ENCODE assay signal across 8 cellular contexts in the genomic region with DNA sequence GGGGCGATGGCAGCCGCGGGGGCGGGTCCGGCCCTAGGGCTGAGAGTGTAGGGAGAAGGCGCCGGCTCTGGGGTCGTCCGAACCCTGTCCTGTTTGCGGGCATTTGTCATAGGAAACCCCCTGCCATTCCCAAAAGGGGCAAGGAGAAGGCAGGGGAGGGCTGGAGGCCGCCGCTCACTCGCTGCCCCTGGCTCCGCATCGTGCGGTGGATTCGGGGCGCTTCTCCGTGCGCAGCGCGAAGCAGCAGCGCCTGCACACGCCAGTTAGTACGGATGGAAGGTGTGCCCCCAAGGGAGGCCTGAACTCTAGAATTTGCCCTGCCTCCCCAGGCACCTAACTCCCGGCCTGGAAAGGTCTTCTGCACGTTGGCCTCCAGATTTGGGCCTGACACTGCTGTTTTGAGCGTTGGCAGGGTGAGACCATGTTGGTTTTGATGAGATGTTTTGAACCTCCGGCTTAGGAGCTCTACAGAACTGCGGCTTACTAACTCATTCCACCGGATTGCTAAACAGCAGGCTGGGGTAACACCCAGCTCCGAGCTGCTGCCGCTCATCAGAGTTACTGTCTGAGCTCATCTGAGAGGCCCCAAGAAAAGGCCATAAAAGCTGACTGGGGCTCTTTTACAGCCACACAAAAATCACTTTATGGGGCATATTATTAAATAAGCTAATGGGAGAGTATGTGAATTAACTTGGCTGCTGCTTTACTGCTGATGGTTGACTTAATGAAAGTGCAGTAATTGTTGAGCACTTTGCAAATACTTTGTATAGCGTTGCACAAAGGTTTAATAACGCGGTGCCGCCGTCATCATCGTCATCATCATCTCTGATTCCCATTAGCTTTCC. TPM values are rescaled to one million over a fixed set of nuclear protein-coding genes. Genes with fewer than 3 reads are reported as not detected.
DNase-seq lines count a peak whose midpoint lies in the region; ATAC-seq, FAIRE-seq and TF ChIP-seq lines count a peak whose summit lies in the region.

No MANE protein-coding gene starts in this region.

- no peaks in the 10 kb centered on the region for H3K9me3 ChIP-seq in K562 (replicated peaks; ENCODE audit: control insufficient read depth, insufficient read depth, low read depth, low read length)
- H3K9me3 ChIP-seq in small intestine (ENCODE audit: control insufficient read depth, low read depth): no peaks in the 10 kb centered on the region

- H3K27ac ChIP-seq in K562 (ENCODE audit: extremely low read depth, low read depth, low read length) (no peak overlapping the region), small intestine (ENCODE audit: low read depth in 1 of 2, low read length in 1 of 2) (peak overlapping the region in 1 of 2 donors; percentile 17)

- FAIRE-seq in K562 (lab: Jason Lieb, UNC) (no peak), small intestine (lab: Jason Lieb, UNC) (no peak)

- no peak for TF ChIP-seq POLR2A in K562 (conservative IDR thresholded peaks at IDR 0.05)

- no peaks in the 10 kb centered on the region for H3K79me2 ChIP-seq in K562 (ENCODE audit: control insufficient read depth, insufficient read depth, low read length)

- CTCF ChIA-PET in K562 (lab: Yijun Ruan, JAX; ENCODE audit: low intra/inter-chr PET ratio): no interaction called here

- no peaks in the 10 kb centered on the region for H3K9me1 ChIP-seq in K562 (ENCODE audit: control insufficient read depth, insufficient read depth, low read length)

- POLR2A ChIA-PET in K562 (lab: Yijun Ruan, JAX): interaction anchor here (0.7 to 2.2 kb wide), 2 partner anchors 10 to 747 kb away, joined by 3 to 11 read pairs; no protein-coding TSS in a partner anchor

- DNase-seq in DMS79 treated with DMSO at 0.1 percent for 48 hours (lab: John Stamatoyannopoulos, UW) (peak; percentile 19), DMS79 (lab: John Stamatoyannopoulos, UW) (no peak), RKO (ENCODE audit: low spot score) (peak; percentile 74), K562 (ENCODE audit: extremely low read depth in 1 of 4, low spot score in 3 of 4) (no peak), iPS-NIHi7 (ENCODE audit: extremely low spot score) (peak; percentile 37), small intestine (peak; percentile 35)
- DNase-seq in central memory CD4-positive, alpha-beta T cell: no peak

- H3K27me3 ChIP-seq in K562 (ENCODE audit: control insufficient read depth in 2 of 2, insufficient read depth in 2 of 2, low read length in 2 of 2): peaks cover 59 to 75% of the 10 kb centered on the region in 2 experiments
- no peaks in the 10 kb centered on the region for H3K27me3 ChIP-seq in small intestine (ENCODE audit: control insufficient read depth in 2 of 2, insufficient read depth in 2 of 2, low read length in 2 of 2)

- TF ChIP-seq RAD21 in K562 (CRISPR knock-in tag; conservative IDR thresholded peaks at IDR 0.05 in 1 of 2, IDR thresholded peaks at IDR 0.05 in 1 of 2): no peak

- intact Hi-C loops in K562 (cut with micrococcal nuclease): no loop called here

- no peaks in the 10 kb centered on the region for H3K36me3 ChIP-seq in K562 (ENCODE audit: control insufficient read depth, insufficient read depth, low read length)
- no peaks in the 10 kb centered on the region for H3K36me3 ChIP-seq in small intestine (ENCODE audit: control insufficient read depth in 2 of 2, insufficient read depth in 2 of 2, low read length in 2 of 2)

- H3K4me2 ChIP-seq in K562 (ENCODE audit: insufficient read depth, low read length): peak overlapping the region; percentile 13; the same call in 1 of the 2 replicates

- 0 out of 2 replicates have a peak, but pooled peaks cover 5% of the 10 kb centered on the region for H4K20me1 ChIP-seq in K562 (replicated peaks; ENCODE audit: control insufficient read depth, insufficient read depth, low read length)

- H3K4me1 ChIP-seq in K562 (replicated peaks in 1 of 2; ENCODE audit: control insufficient read depth in 2 of 2, insufficient read depth in 2 of 2, low read length in 2 of 2): peaks cover 0 to 15% of the 10 kb centered on the region in 2 experiments; a peak in 2 of 5 replicates
- peaks cover 0 to 5% of the 10 kb centered on the region in 2 donors for H3K4me1 ChIP-seq in small intestine (ENCODE audit: control insufficient read depth in 2 of 2, insufficient read depth in 1 of 2, low read depth in 1 of 2, low read length in 1 of 2)

- ATAC-seq in HG02763 (IDR thresholded peaks at IDR 0.05; ENCODE audit: unreplicated experiment) (peak; percentile 21), K562 (no peak)

- H3K4me3 ChIP-seq in K562: peak overlapping the region; percentile 38
- peak overlapping the region; percentile 69 to 82 for H3K4me3 ChIP-seq in small intestine (ENCODE audit: low read depth in 1 of 2, low read length in 2 of 2)

- H3K9ac ChIP-seq in K562 (ENCODE audit: insufficient read depth in 1 of 2, low read depth in 2 of 2, low read length in 2 of 2): no peak overlapping the region; a peak in 1 of 4 replicates

- WGBS in K562 (ENCODE audit: insufficient coverage, low coverage, missing lambda C conversion rate): 43% methylated on average over 31 of the region's 39 CpGs
- WGBS in small intestine, 3 donors: 4 to 15% (median 13%) methylated on average over 31 to 39 of the region's 39 CpGs

- in situ Hi-C loops in K562 (cut with MboI): no loop called here

- BruUV-seq in K562 (replicated peaks; lab: Mats Ljungman, UMichigan): no TSS peak

- no peak overlapping the region for H2AFZ ChIP-seq in K562 (ENCODE audit: low read depth, low read length)

- TF ChIP-seq EP300 in K562 (IDR thresholded peaks at IDR 0.05; ENCODE audit: low read length): no peak

- TF ChIP-seq CTCF in K562 (IDR thresholded peaks at IDR 0.05 in 2 of 3, conservative IDR thresholded peaks at IDR 0.05 in 1 of 3; ENCODE audit: insufficient read depth in 2 of 3, low read depth in 1 of 3, low read length in 3 of 3): no peak

TF ChIP-seq in K562, 482 proteins besides CTCF, POLR2A, EP300 and RAD21:
- TF ChIP-seq ZNF316 (IDR thresholded peaks at IDR 0.05): peak; percentile 34
- no peak for TF ChIP-seq CBX3 (IDR thresholded peaks at IDR 0.05; ENCODE audit: borderline replicate concordance in 1 of 2, low read length in 2 of 2)
TF ChIP-seq in K562: peak in this region for 1.

RNA-seq across cellular contexts. Expression of a gene that starts 1.0 kb away (rescaled TPM):
- 0.28 and 0.65 TPM in 2 replicates for total RNA-seq in K562 (2011; cell fraction: chromatin; rRNA removed; ENCODE audit: low replicate concordance)
- 0.17 and 0.79 TPM in 2 replicates for total RNA-seq in K562 (2011; cell fraction: nucleolus; rRNA removed)
- total RNA-seq in K562 (2011; cell fraction: nucleoplasm; rRNA removed): 0.22 and 2.1 TPM in 2 replicates
- total RNA-seq in K562 (2014; rRNA removed) (0.36 and 0.94 TPM in 2 replicates), K562 (2014; rRNA removed; fragmentation: Illumina TruSeq; extraction: Trizol) (0.70 and 0.76 TPM in 2 replicates), K562 (2015; rRNA removed; fragmentation: Illumina TruSeq; extraction: Trizol) (0.75 and 0.87 TPM in 2 replicates), K562 (2021) (0.49 and 0.62 TPM in 2 replicates)
- polyA plus RNA-seq in K562 (2011; rRNA removed) (0.04 and 0.28 TPM in 2 replicates), K562 (2014; fragmentation: Illumina TruSeq; extraction: Trizol) (1.0 and 1.1 TPM in 2 replicates), K562 (2014; fragmentation: Nextera tagmentation; extraction: Ambion mirVana) (under 1 TPM; 0.14 to 0.35 TPM), K562 (2014; rRNA removed) (0.49 and 0.62 TPM in 2 replicates), small intestine (1 to 10 TPM; 2.0 to 6.0 (median 5.4) TPM)
- polyA plus RNA-seq in K562 (2011; cell fraction: cytosol; rRNA removed): 0.07 and 0.19 TPM in 2 replicates
- polyA plus RNA-seq in K562 (2011; cell fraction: nucleus; rRNA removed): 0.30 and 0.60 TPM in 2 replicates
- polyA plus RNA-seq in K562 (2012): 0.78 and 1.8 TPM in 2 replicates
- polyA minus RNA-seq in K562 (2011; rRNA and poly(A)+ RNA removed): 0.27 TPM in 1 of 2 replicates, not detected in the other
- polyA minus RNA-seq in K562 (2011; cell fraction: cytosol; rRNA and poly(A)+ RNA removed): not detected in 2 replicates
- polyA minus RNA-seq in K562 (2011; cell fraction: nucleus; rRNA and poly(A)+ RNA removed): 0.13 TPM in 1 of 2 replicates, not detected in the other

Comparison
In these comparisons a context has a peak if more than half of its experiments do, and no peak if none do; other contexts are left out.
1. DNase-seq: peak in DMS79 treated with DMSO at 0.1 percent for 48 hours (single experiment), RKO (single experiment), iPS-NIHi7 (single experiment) and small intestine (single experiment); none in DMS79 (single experiment), K562 (0 of 4) and central memory CD4-positive, alpha-beta T cell (single experiment).